In genomic region chr9:127723450-127723849, GRCh38 we compare ENCODE assay signal across 16 cellular contexts. TPM values are rescaled to one million over a fixed set of nuclear protein-coding genes. Genes with fewer than 3 reads are reported as not detected.
DNase-seq lines count a peak whose midpoint lies in the region; ATAC-seq, FAIRE-seq and TF ChIP-seq lines count a peak whose summit lies in the region.
"Had no signal": no experiment of that assay in that cellular context is flagged by ENCODE, and none has a peak within 500 bp of the region (broad histone marks: within the 10 kb centered on the region; RNA-seq: fewer than 3 reads in every experiment).

No MANE protein-coding gene starts in this region.

- intact Hi-C loops in HCT116 (cut with micrococcal nuclease): loop anchor here (5.0 kb wide), 2 partner anchors 111 to 201 kb away; partner anchors contain the start of gene STXBP1

- no peaks in the 10 kb centered on the region for H3K9me1 ChIP-seq in keratinocyte (ENCODE audit: control insufficient read depth, extremely low read depth, insufficient read depth, low read length)

- no peaks in the 10 kb centered on the region for H3K9me3 ChIP-seq in HCT116 (ENCODE audit: control insufficient read depth in 1 of 2, insufficient read depth in 1 of 2, low read depth in 1 of 2, low read length in 2 of 2)
- H3K9me3 ChIP-seq in keratinocyte (ENCODE audit: control insufficient read depth, low read depth, low read length): no peaks in the 10 kb centered on the region
- H3K9me3 ChIP-seq: ascending aorta, esophagus muscularis mucosa had no signal

- no peaks in the 10 kb centered on the region for H3K36me3 Mint-ChIP-seq in activated naive CD4-positive, alpha-beta T cell treated with anti-CD3 and anti-CD28 coated beads, Interleukin-2, amount 50 U/mL, for 72 hours
- H3K36me3 Mint-ChIP-seq in endothelial cell (ENCODE audit: low read depth, unreplicated experiment): no peaks in the 10 kb centered on the region
- H3K36me3 Mint-ChIP-seq: CD4-positive, CD25-positive, alpha-beta regulatory T cell; stimulated activated memory B cell treated with anti-CD40 and anti-IgM and Interleukin-4, amounts not matched to agents 10 μg/mL and 1 μg/mL and 100 μg/mL, for 72 hours had no signal

- FAIRE-seq in keratinocyte (lab: Jason Lieb, UNC): peak; percentile 51
- FAIRE-seq: GM12878 had no signal

- H3K4me1 Mint-ChIP-seq in endothelial cell (ENCODE audit: unreplicated experiment): peaks cover 16% of the 10 kb centered on the region
- H3K4me1 Mint-ChIP-seq: stimulated activated memory B cell treated with anti-CD40 and anti-IgM and Interleukin-4, amounts not matched to agents 10 μg/mL and 1 μg/mL and 100 μg/mL, for 72 hours had no signal

- no peaks in the 10 kb centered on the region for H3K9me2 ChIP-seq in HCT116 (ENCODE audit: insufficient read depth)

- H3K4me3 ChIP-seq in HCT116 (replicated peaks in 1 of 2; ENCODE audit: low read depth in 1 of 2, low read length in 2 of 2): no peak overlapping the region
- H3K4me3 ChIP-seq in keratinocyte (ENCODE audit: control insufficient read depth in 2 of 3, extremely low read depth in 1 of 3, insufficient read depth in 2 of 3, low read depth in 1 of 3, low read length in 3 of 3): no peak overlapping the region
- H3K4me3 ChIP-seq: ascending aorta, esophagus muscularis mucosa, GM12878 had no signal

- H3K27ac ChIP-seq in HCT116 (ENCODE audit: low read depth, low read length) (peak overlapping the region; percentile 50; the same call in 1 of the 2 replicates), keratinocyte (ENCODE audit: control insufficient read depth, insufficient read depth, low read length) (no peak overlapping the region)
- H3K27ac ChIP-seq: ascending aorta, esophagus muscularis mucosa had no signal

- peak; percentile 90 for DNase-seq in AG08395 (ENCODE audit: low spot score)
- DNase-seq in HCT116 (ENCODE audit: low read depth, low spot score): no peak
- DNase-seq in T1000 (lab: John Stamatoyannopoulos, UW): peak; percentile 35
- no peak for DNase-seq in keratinocyte (ENCODE audit: low read depth, low spot score)
- DNase-seq in activated naive CD4-positive, alpha-beta T cell treated with anti-CD3 and anti-CD28 coated beads, Interleukin-2, amount 50 U/mL, for 72 hours (ENCODE audit: low spot score in 2 of 2): no peak
- DNase-seq in endothelial cell (ENCODE audit: low spot score): no peak
- DNase-seq in GM19240 (ENCODE audit: insufficient read length, low spot score): no peak
- DNase-seq: CD4-positive, CD25-positive, alpha-beta regulatory T cell; NCI-H1436 treated with DMSO at 0.1 percent for 48 hours; OCI-M1 had no signal

- ATAC-seq in HCT116: no peak
- ATAC-seq in activated naive CD4-positive, alpha-beta T cell treated with anti-CD3 and anti-CD28 coated beads, Interleukin-2, amount 50 U/mL, for 72 hours: no peak
- ATAC-seq in GM19328 (IDR thresholded peaks at IDR 0.05; ENCODE audit: unreplicated experiment): no peak
- ATAC-seq: GM12878; stimulated activated memory B cell treated with anti-CD40 and anti-IgM and Interleukin-4, amounts not matched to agents 10 μg/mL and 1 μg/mL and 100 μg/mL, for 72 hours had no signal

- TF ChIP-seq CTCF in HCT116 (IDR thresholded peaks at IDR 0.05 in 2 of 3, conservative IDR thresholded peaks at IDR 0.05 in 1 of 3; ENCODE audit: borderline replicate concordance in 1 of 3, insufficient read depth in 1 of 3, low read depth in 2 of 3, low read length in 2 of 3) (no peak), keratinocyte (optimal IDR thresholded peaks at IDR 0.05 in 1 of 3, IDR thresholded peaks at IDR 0.05 in 1 of 3, conservative IDR thresholded peaks at IDR 0.05 in 1 of 3; ENCODE audit: extremely low read depth in 1 of 3, insufficient read depth in 2 of 3, low read length in 3 of 3) (no peak), endothelial cell (IDR thresholded peaks at IDR 0.05; ENCODE audit: unreplicated experiment) (no peak)

- no peak for TF ChIP-seq RAD21 in HCT116 (IDR thresholded peaks at IDR 0.05; ENCODE audit: low read depth)

- H3K4me2 ChIP-seq in HCT116 (ENCODE audit: low read length): peak overlapping the region; percentile 10; the same call in 1 of the 2 replicates
- peak overlapping the region; percentile 19 for H3K4me2 ChIP-seq in keratinocyte (ENCODE audit: control insufficient read depth, extremely low read depth, insufficient read depth, low read depth, low read length)

- peaks cover 54 to 62% of the 10 kb centered on the region in 2 experiments for H3K4me1 ChIP-seq in HCT116 (ENCODE audit: control insufficient read depth in 1 of 2, insufficient read depth in 2 of 2, low read length in 2 of 2)
- peaks cover 14% of the 10 kb centered on the region for H3K4me1 ChIP-seq in keratinocyte (ENCODE audit: control insufficient read depth, extremely low read depth, insufficient read depth, low read length)

- H3K27me3 ChIP-seq in HCT116 (ENCODE audit: insufficient read depth, low read length): no peaks in the 10 kb centered on the region
- H3K27me3 ChIP-seq in keratinocyte (ENCODE audit: control insufficient read depth, extremely low read depth, insufficient read depth, low read length): no peaks in the 10 kb centered on the region
- H3K27me3 ChIP-seq: ascending aorta had no signal

- CTCF ChIA-PET in HCT116 (lab: Charles Lee): interaction anchor here (2.7 kb wide), 1 partner anchor 11 kb away, joined by 17 read pairs; the partner anchor contains the start of gene TOR2A

- no TSS peak for BruUV-seq in HCT116 (replicated peaks; lab: Mats Ljungman, UMichigan)

- H3K9ac ChIP-seq in HCT116 (ENCODE audit: low read length) (no peak overlapping the region), keratinocyte (ENCODE audit: control insufficient read depth, extremely low read depth, insufficient read depth, low read length) (no peak overlapping the region)

- dilution Hi-C loops in keratinocyte (cut with MboI; ENCODE audit: extremely low pct_ligation_motif_present, low sequenced_read_pairs): no loop called here

- no peak for TF ChIP-seq POLR2A in HCT116 (IDR thresholded peaks at IDR 0.05; ENCODE audit: borderline replicate concordance, extremely low read depth, insufficient read depth, insufficient read length)

- H3K27ac Mint-ChIP-seq in activated naive CD4-positive, alpha-beta T cell treated with anti-CD3 and anti-CD28 coated beads, Interleukin-2, amount 50 U/mL, for 72 hours: no peak overlapping the region
- H3K27ac Mint-ChIP-seq in endothelial cell (ENCODE audit: unreplicated experiment): no peak overlapping the region
- H3K27ac Mint-ChIP-seq: CD4-positive, CD25-positive, alpha-beta regulatory T cell; stimulated activated memory B cell treated with anti-CD40 and anti-IgM and Interleukin-4, amounts not matched to agents 10 μg/mL and 1 μg/mL and 100 μg/mL, for 72 hours had no signal

- peaks cover 6% of the 10 kb centered on the region for H3K27me3 Mint-ChIP-seq in endothelial cell (ENCODE audit: unreplicated experiment)
- H3K27me3 Mint-ChIP-seq: CD4-positive, CD25-positive, alpha-beta regulatory T cell had no signal

- H2AFZ ChIP-seq in HCT116 (ENCODE audit: low read depth, low read length, poor library complexity, severe bottlenecking) (no peak overlapping the region), keratinocyte (ENCODE audit: control insufficient read depth, low read length) (no peak overlapping the region)

- H3K36me3 ChIP-seq in HCT116 (ENCODE audit: control insufficient read depth in 1 of 2, insufficient read depth in 2 of 2, low read length in 2 of 2): no peaks in the 10 kb centered on the region
- no peaks in the 10 kb centered on the region for H3K36me3 ChIP-seq in keratinocyte (ENCODE audit: control insufficient read depth in 2 of 2, extremely low read depth in 1 of 2, insufficient read depth in 2 of 2, low read length in 2 of 2)
- H3K36me3 ChIP-seq: ascending aorta, esophagus muscularis mucosa had no signal

- RAD21 ChIA-PET in HCT116 (lab: Charles Lee; ENCODE audit: low non-redundant PET in 1 of 2, low total read pairs in 2 of 2, uncharacterized antibody in 2 of 2, unreplicated experiment in 2 of 2): no interaction called here

- no peaks in the 10 kb centered on the region for H3K9me3 Mint-ChIP-seq in activated naive CD4-positive, alpha-beta T cell treated with anti-CD3 and anti-CD28 coated beads, Interleukin-2, amount 50 U/mL, for 72 hours
- no peaks in the 10 kb centered on the region for H3K9me3 Mint-ChIP-seq in endothelial cell (ENCODE audit: unreplicated experiment)
- H3K9me3 Mint-ChIP-seq: CD4-positive, CD25-positive, alpha-beta regulatory T cell; stimulated activated memory B cell treated with anti-CD40 and anti-IgM and Interleukin-4, amounts not matched to agents 10 μg/mL and 1 μg/mL and 100 μg/mL, for 72 hours had no signal

- no peak overlapping the region for H3K4me3 Mint-ChIP-seq in endothelial cell (ENCODE audit: unreplicated experiment)
- H3K4me3 Mint-ChIP-seq: stimulated activated memory B cell treated with anti-CD40 and anti-IgM and Interleukin-4, amounts not matched to agents 10 μg/mL and 1 μg/mL and 100 μg/mL, for 72 hours had no signal

- no peaks in the 10 kb centered on the region for H4K20me1 ChIP-seq in HCT116 (ENCODE audit: insufficient read depth)
- H4K20me1 ChIP-seq in keratinocyte (ENCODE audit: control insufficient read depth, extremely low read depth, insufficient read depth, low read length): no peaks in the 10 kb centered on the region

- POLR2A ChIA-PET in HCT116 (lab: Charles Lee): interaction anchor here (1.1 kb wide), 1 partner anchor 11 kb away, joined by 3 read pairs; the partner anchor contains the start of gene TOR2A

- H3K79me2 ChIP-seq in HCT116 (ENCODE audit: insufficient read depth, low read length): no peaks in the 10 kb centered on the region
- H3K79me2 ChIP-seq in keratinocyte (ENCODE audit: control insufficient read depth, insufficient read depth, low read length): no peaks in the 10 kb centered on the region

RNA-seq across cellular contexts. Expression of gene TTC16, which starts 7.6 kb away (rescaled TPM):
- total RNA-seq in HCT116 (2021; ENCODE audit: unreplicated experiment): not detected
- 0.03 TPM in 1 of 2 replicates, not detected in the other for polyA plus RNA-seq in HCT116 (2012)
- polyA plus RNA-seq in keratinocyte: 0.03 to 0.05 TPM in 2 of 3 replicates, not detected in the other
- not detected for polyA plus RNA-seq in keratinocyte (2011; ENCODE audit: low read depth)
- 0.01 TPM in 1 of 2 replicates, not detected in the other for polyA plus RNA-seq in keratinocyte (2011; cell fraction: cytosol; rRNA removed)
- polyA plus RNA-seq in keratinocyte (2011; cell fraction: nucleus; rRNA removed): 0.08 TPM in 1 of 2 replicates, not detected in the other
- polyA plus RNA-seq in keratinocyte (2012; ENCODE audit: low replicate concordance): not detected in 2 replicates
- polyA minus RNA-seq in keratinocyte: 0.10 TPM in 1 of 3 replicates, not detected in the others
- not detected for polyA minus RNA-seq in keratinocyte (2011; cell fraction: cytosol; rRNA and poly(A)+ RNA removed)
- polyA minus RNA-seq in keratinocyte (2011; cell fraction: nucleus; rRNA and poly(A)+ RNA removed): not detected in 2 replicates
- total RNA-seq in activated naive CD4-positive, alpha-beta T cell treated with anti-CD3 and anti-CD28 coated beads, Interleukin-2, amount 50 U/mL, for 72 hours: under 1 TPM; 0.62 to 0.73 TPM
- 0.08 TPM for total RNA-seq in endothelial cell (ENCODE audit: unreplicated experiment)
- total RNA-seq: ascending aorta, GM12878, kidney epithelial cell had no signal

RNA-seq across cellular contexts. Expression of gene PTRH1, which starts 8.0 kb away (rescaled TPM):
- total RNA-seq in HCT116 (2021; ENCODE audit: unreplicated experiment): 21.8 TPM
- 21.7 and 21.9 TPM in 2 replicates for polyA plus RNA-seq in HCT116 (2012)
- polyA plus RNA-seq in keratinocyte: 14.3 to 25.2 TPM (median 14.9 TPM) in 3 replicates
- polyA plus RNA-seq in keratinocyte (2011; ENCODE audit: low read depth): 3.9 TPM
- 9.3 and 30.8 TPM in 2 replicates for polyA plus RNA-seq in keratinocyte (2011; cell fraction: cytosol; rRNA removed)
- polyA plus RNA-seq in keratinocyte (2011; cell fraction: nucleus; rRNA removed): 12.4 and 20.2 TPM in 2 replicates
- 12.5 and 37.5 TPM in 2 replicates for polyA plus RNA-seq in keratinocyte (2012; ENCODE audit: low replicate concordance)
- 4.8 to 10.2 TPM (median 5.9 TPM) in 3 replicates for polyA minus RNA-seq in keratinocyte
- polyA minus RNA-seq in keratinocyte (2011; cell fraction: cytosol; rRNA and poly(A)+ RNA removed): 35.7 TPM
- polyA minus RNA-seq in keratinocyte (2011; cell fraction: nucleus; rRNA and poly(A)+ RNA removed): 10.2 and 10.8 TPM in 2 replicates
- 10 to 100 TPM in 1 of 2 donors, 1 to 10 TPM in 1; 9.5 to 12.6 TPM for total RNA-seq in activated naive CD4-positive, alpha-beta T cell treated with anti-CD3 and anti-CD28 coated beads, Interleukin-2, amount 50 U/mL, for 72 hours
- 15.3 TPM for total RNA-seq in endothelial cell (ENCODE audit: unreplicated experiment)

RNA-seq across cellular contexts. Expression of gene TOR2A, which starts 11.6 kb away (rescaled TPM):
- total RNA-seq in HCT116 (2021; ENCODE audit: unreplicated experiment) (12.0 TPM), endothelial cell (ENCODE audit: unreplicated experiment) (29.1 TPM)
- polyA plus RNA-seq in HCT116 (2012): 16.3 and 18.4 TPM in 2 replicates
- polyA plus RNA-seq in keratinocyte: 2.3 to 5.9 TPM (median 4.1 TPM) in 3 replicates
- polyA plus RNA-seq in keratinocyte (2011; ENCODE audit: low read depth): 4.1 TPM
- polyA plus RNA-seq in keratinocyte (2011; cell fraction: cytosol; rRNA removed): 3.7 and 6.1 TPM in 2 replicates
- 9.9 and 12.0 TPM in 2 replicates for polyA plus RNA-seq in keratinocyte (2011; cell fraction: nucleus; rRNA removed)
- polyA plus RNA-seq in keratinocyte (2012; ENCODE audit: low replicate concordance): 7.8 and 8.8 TPM in 2 replicates
- polyA minus RNA-seq in keratinocyte: 1.7 to 7.1 TPM (median 2.6 TPM) in 3 replicates
- polyA minus RNA-seq in keratinocyte (2011; cell fraction: cytosol; rRNA and poly(A)+ RNA removed): 9.2 TPM
- polyA minus RNA-seq in keratinocyte (2011; cell fraction: nucleus; rRNA and poly(A)+ RNA removed): 2.8 and 5.9 TPM in 2 replicates
- total RNA-seq in activated naive CD4-positive, alpha-beta T cell treated with anti-CD3 and anti-CD28 coated beads, Interleukin-2, amount 50 U/mL, for 72 hours: 10 to 100 TPM; 10.9 to 17.1 TPM
- total RNA-seq: ascending aorta had no signal

RNA-seq across cellular contexts. Expression of gene CFAP157, which starts 16.7 kb away (rescaled TPM):
- 0.22 TPM for total RNA-seq in HCT116 (2021; ENCODE audit: unreplicated experiment)
- 1.00 and 1.0 TPM in 2 replicates for polyA plus RNA-seq in HCT116 (2012)
- polyA plus RNA-seq in keratinocyte: 0.03 TPM in 1 of 3 replicates, not detected in the others
- not detected for polyA plus RNA-seq in keratinocyte (2011; ENCODE audit: low read depth)
- polyA plus RNA-seq in keratinocyte (2011; cell fraction: cytosol; rRNA removed): not detected in 2 replicates
- polyA plus RNA-seq in keratinocyte (2011; cell fraction: nucleus; rRNA removed): 0.05 and 0.15 TPM in 2 replicates
- 0.95 and 1.7 TPM in 2 replicates for polyA plus RNA-seq in keratinocyte (2012; ENCODE audit: low replicate concordance)
- polyA minus RNA-seq in keratinocyte: 0.52 TPM in 1 of 3 replicates, not detected in the others
- polyA minus RNA-seq in keratinocyte (2011; cell fraction: cytosol; rRNA and poly(A)+ RNA removed): not detected
- polyA minus RNA-seq in keratinocyte (2011; cell fraction: nucleus; rRNA and poly(A)+ RNA removed): not detected in 2 replicates
- total RNA-seq in activated naive CD4-positive, alpha-beta T cell treated with anti-CD3 and anti-CD28 coated beads, Interleukin-2, amount 50 U/mL, for 72 hours: not detected
- 0.85 TPM for total RNA-seq in endothelial cell (ENCODE audit: unreplicated experiment)
- total RNA-seq: ascending aorta; CD4-positive, CD25-positive, alpha-beta regulatory T cell; GM12878; kidney epithelial cell had no signal

RNA-seq across cellular contexts. Expression of gene SH2D3C, which starts 55.0 kb away (rescaled TPM):
- 1.3 TPM for total RNA-seq in HCT116 (2021; ENCODE audit: unreplicated experiment)
- polyA plus RNA-seq in HCT116 (2012): 1.3 and 1.4 TPM in 2 replicates
- 0.12 to 0.21 TPM in 2 of 3 replicates, not detected in the other for polyA plus RNA-seq in keratinocyte
- not detected for polyA plus RNA-seq in keratinocyte (2011; ENCODE audit: low read depth)
- polyA plus RNA-seq in keratinocyte (2011; cell fraction: cytosol; rRNA removed): 0.07 and 0.13 TPM in 2 replicates
- 0.06 and 0.27 TPM in 2 replicates for polyA plus RNA-seq in keratinocyte (2011; cell fraction: nucleus; rRNA removed)
- 0.13 and 0.18 TPM in 2 replicates for polyA plus RNA-seq in keratinocyte (2012; ENCODE audit: low replicate concordance)
- 0.16 TPM in 1 of 3 replicates, not detected in the others for polyA minus RNA-seq in keratinocyte
- not detected for polyA minus RNA-seq in keratinocyte (2011; cell fraction: cytosol; rRNA and poly(A)+ RNA removed)
- polyA minus RNA-seq in keratinocyte (2011; cell fraction: nucleus; rRNA and poly(A)+ RNA removed): not detected in 2 replicates
- 10 to 100 TPM; 39.3 to 39.5 TPM for total RNA-seq in activated naive CD4-positive, alpha-beta T cell treated with anti-CD3 and anti-CD28 coated beads, Interleukin-2, amount 50 U/mL, for 72 hours
- total RNA-seq in endothelial cell (ENCODE audit: unreplicated experiment): 137 TPM

Comparison
In these comparisons a context has a peak if more than half of its experiments do, and no peak if none do; other contexts are left out.
1. DNase-seq: peak in AG08395 (single experiment) and T1000 (single experiment); none in HCT116 (single experiment), keratinocyte (single experiment), activated naive CD4-positive, alpha-beta T cell treated with anti-CD3 and anti-CD28 coated beads, Interleukin-2, amount 50 U/mL, for 72 hours (0 of 2), endothelial cell (single experiment) and GM19240 (single experiment).